In genomic region chr15:101052031-101052620, GRCh38 we compare ENCODE assay signal across 23 cellular contexts.
"Had no signal": no experiment of that assay in that cellular context is flagged by ENCODE, and none has a peak within 500 bp of the region (broad histone marks: within the 10 kb centered on the region; RNA-seq: fewer than 3 reads in every experiment).

No MANE protein-coding gene starts in this region.

- H3K27me3 Mint-ChIP-seq: activated CD4-positive, alpha-beta T cell treated with anti-CD3 and anti-CD28 coated beads, Interleukin-2, amount 10 ng/mL, durations not matched to agents 24 days and 14 days; activated naive CD8-positive, alpha-beta T cell treated with anti-CD3 and anti-CD28 coated beads for 36 hours had no signal

- DNase-seq: activated CD4-positive, alpha-beta T cell treated with anti-CD3 and anti-CD28 coated beads, Interleukin-2, amount 10 ng/mL, durations not matched to agents 24 days and 14 days; activated CD4-positive, CD25-positive, alpha-beta regulatory T cell; activated naive CD4-positive, alpha-beta T cell; activated naive CD8-positive, alpha-beta T cell treated with anti-CD3 and anti-CD28 coated beads for 36 hours; amniotic stem cell; dermis blood vessel endothelial cell; effector memory CD8-positive, alpha-beta T cell; foreskin keratinocyte; glutamatergic neuron; hypothalamus; kidney; left ventricle myocardium inferior; mammary epithelial cell; naive thymus-derived CD4-positive, alpha-beta T cell; stimulated activated CD4-positive, alpha-beta T cell treated with anti-CD3 and anti-CD28 coated beads, Interleukin-2, amount 100 ng/mL, for 24 hours; stimulated activated naive CD8-positive, alpha-beta T cell treated with anti-CD3 and anti-CD28 coated beads, Interleukin-15, Interleukin-2, amounts not matched to agents 100 U/mL and 50 U/mL, for 24 hours; T-helper 1 cell; T-helper 9 cell; trophoblast cell had no signal

- H3K27ac ChIP-seq: epithelial cell of prostate, foreskin keratinocyte, left ventricle myocardium inferior, right atrium auricular region had no signal

- H3K9me3 ChIP-seq: left ventricle myocardium inferior, mucosa of descending colon, right atrium auricular region had no signal

- H3K36me3 Mint-ChIP-seq: activated naive CD8-positive, alpha-beta T cell treated with anti-CD3 and anti-CD28 coated beads for 36 hours; naive thymus-derived CD4-positive, alpha-beta T cell had no signal

- H3K4me3 ChIP-seq: left ventricle myocardium inferior, mucosa of descending colon, right atrium auricular region had no signal

- H3K27me3 ChIP-seq: foreskin keratinocyte, right atrium auricular region had no signal

- ATAC-seq: effector memory CD8-positive, alpha-beta T cell; foreskin keratinocyte; mucosa of descending colon; naive thymus-derived CD4-positive, alpha-beta T cell; stimulated activated naive CD8-positive, alpha-beta T cell treated with anti-CD3 and anti-CD28 coated beads, Interleukin-15, Interleukin-2, amounts not matched to agents 100 U/mL and 50 U/mL, for 24 hours had no signal

- H3K27ac Mint-ChIP-seq: activated CD4-positive, alpha-beta T cell treated with anti-CD3 and anti-CD28 coated beads, Interleukin-2, amount 10 ng/mL, durations not matched to agents 24 days and 14 days; activated naive CD8-positive, alpha-beta T cell treated with anti-CD3 and anti-CD28 coated beads for 36 hours; effector memory CD8-positive, alpha-beta T cell; naive thymus-derived CD4-positive, alpha-beta T cell; progenitor cell of endocrine pancreas had no signal

- H3K4me1 Mint-ChIP-seq: activated CD4-positive, alpha-beta T cell treated with anti-CD3 and anti-CD28 coated beads, Interleukin-2, amount 10 ng/mL, durations not matched to agents 24 days and 14 days; activated naive CD8-positive, alpha-beta T cell treated with anti-CD3 and anti-CD28 coated beads for 36 hours; naive thymus-derived CD4-positive, alpha-beta T cell had no signal

- H3K4me3 Mint-ChIP-seq: activated CD4-positive, alpha-beta T cell treated with anti-CD3 and anti-CD28 coated beads, Interleukin-2, amount 10 ng/mL, durations not matched to agents 24 days and 14 days; activated naive CD8-positive, alpha-beta T cell treated with anti-CD3 and anti-CD28 coated beads for 36 hours; effector memory CD8-positive, alpha-beta T cell; naive thymus-derived CD4-positive, alpha-beta T cell had no signal

- H3K4me1 ChIP-seq: foreskin keratinocyte, right atrium auricular region had no signal

- H3K9me3 Mint-ChIP-seq: activated CD4-positive, alpha-beta T cell treated with anti-CD3 and anti-CD28 coated beads, Interleukin-2, amount 10 ng/mL, durations not matched to agents 24 days and 14 days; activated naive CD8-positive, alpha-beta T cell treated with anti-CD3 and anti-CD28 coated beads for 36 hours; effector memory CD8-positive, alpha-beta T cell; naive thymus-derived CD4-positive, alpha-beta T cell had no signal
